ENCODE assay signal across 18 cellular contexts in genomic region chr5:8839361-8840055, GRCh38.
DNase-seq lines count a peak whose midpoint lies in the region; ATAC-seq and TF ChIP-seq lines count a peak whose summit lies in the region.
"Had no signal": no experiment of that assay in that cellular context is flagged by ENCODE, and none has a peak within 500 bp of the region (broad histone marks: within the 10 kb centered on the region; RNA-seq: fewer than 3 reads in every experiment).

No MANE protein-coding gene starts in this region.

- H3K4me3 ChIP-seq in PC-9 (no peak overlapping the region), testis (peak overlapping the region; percentile 54 to 56), body of pancreas (no peak overlapping the region)

- H4K20me1 ChIP-seq in PC-9 (ENCODE audit: insufficient read depth) = no peaks in the 10 kb centered on the region

- H3K79me2 ChIP-seq in PC-9 (ENCODE audit: low read depth) = no peaks in the 10 kb centered on the region
- H3K79me2 ChIP-seq: parathyroid adenoma had no signal

- POLR2A ChIA-PET in PC-9 (lab: Charles Lee; ENCODE audit: unreplicated experiment) = no interaction called here

- 35 to 37% methylated on average over 22 of the region's 22 CpGs for WGBS in testis, 2 donors
- 65 to 71% methylated on average over 22 of the region's 22 CpGs for WGBS in body of pancreas, 2 donors

- no peak for DNase-seq in PC-9
- peak; percentile 36 for DNase-seq in epidermal melanocyte (ENCODE audit: insufficient read length, low spot score)
- DNase-seq in testis = peak; percentile 74
- no peak for DNase-seq in AG20443 (ENCODE audit: low spot score)
- no peak for DNase-seq in stimulated activated CD4-positive, alpha-beta T cell treated with anti-CD3 and anti-CD28 coated beads, Interleukin-2, amount 100 ng/mL, for 48 hours
- DNase-seq in body of pancreas = no peak
- DNase-seq: activated CD8-positive, alpha-beta T cell treated with anti-CD3 and anti-CD28 coated beads, Interleukin-2, amount 10 ng/mL, durations not matched to agents 7 days and 5 days; activated naive CD8-positive, alpha-beta T cell treated with anti-CD3 and anti-CD28 coated beads for 36 hours; DND-41; MM.1S; NCI-H187; NCI-H226; NK-92 treated with Interleukin-12 subunit alpha and Interleukin-12 subunit beta, amount 100 ng/mL, for 24 hours; RPMI8226; T1000 had no signal

- H3K4me3 Mint-ChIP-seq in nephron = no peak overlapping the region
- H3K4me3 Mint-ChIP-seq: activated CD8-positive, alpha-beta T cell treated with anti-CD3 and anti-CD28 coated beads, Interleukin-2, amount 10 ng/mL, durations not matched to agents 7 days and 5 days; activated naive CD8-positive, alpha-beta T cell treated with anti-CD3 and anti-CD28 coated beads for 36 hours had no signal

- H3K9me2 ChIP-seq in PC-9 (ENCODE audit: insufficient read depth) = no peaks in the 10 kb centered on the region

- no peak overlapping the region for H3K27ac ChIP-seq in PC-9
- H3K27ac ChIP-seq in testis = no peak overlapping the region
- no peak overlapping the region for H3K27ac ChIP-seq in body of pancreas
- H3K27ac ChIP-seq: HL-60, parathyroid adenoma had no signal

- TF ChIP-seq POLR2A in testis (IDR thresholded peaks at IDR 0.05) (no peak), body of pancreas (IDR thresholded peaks at IDR 0.05) (no peak)

- BruUV-seq in PC-9 (replicated peaks; lab: Mats Ljungman, UMichigan) = no TSS peak

- CTCF ChIA-PET in PC-9 (lab: Charles Lee) = no interaction called here

- peak overlapping the region in 2 of 3 experiments; percentile 16 to 21 for H3K27ac Mint-ChIP-seq in nephron
- H3K27ac Mint-ChIP-seq: activated CD8-positive, alpha-beta T cell treated with anti-CD3 and anti-CD28 coated beads, Interleukin-2, amount 10 ng/mL, durations not matched to agents 7 days and 5 days; activated naive CD8-positive, alpha-beta T cell treated with anti-CD3 and anti-CD28 coated beads for 36 hours had no signal

- intact Hi-C loops in PC-9 (cut with micrococcal nuclease; ENCODE audit: unreplicated experiment) (no loop called here), testis (cut with DNase I; ENCODE audit: low total_unique reads) (no loop called here), body of pancreas (cut with DNase I) (no loop called here)

- no peaks in the 10 kb centered on the region for H3K4me1 ChIP-seq in PC-9 (replicated peaks; ENCODE audit: insufficient read depth)
- H3K4me1 ChIP-seq in testis = peaks cover 11% of the 10 kb centered on the region
- H3K4me1 ChIP-seq in body of pancreas = no peaks in the 10 kb centered on the region
- H3K4me1 ChIP-seq: parathyroid adenoma had no signal

- H3K27me3 Mint-ChIP-seq in nephron (ENCODE audit: low read depth) = peaks cover 6% of the 10 kb centered on the region
- H3K27me3 Mint-ChIP-seq: activated naive CD8-positive, alpha-beta T cell treated with anti-CD3 and anti-CD28 coated beads for 36 hours had no signal

- TF ChIP-seq CTCF in PC-9 (conservative IDR thresholded peaks at IDR 0.05) (no peak), nephron (IDR thresholded peaks at IDR 0.05; ENCODE audit: unreplicated experiment in 3 of 3) (no peak), testis (IDR thresholded peaks at IDR 0.05) (no peak), body of pancreas (IDR thresholded peaks at IDR 0.05) (no peak)

- 0 out of 2 replicates have a peak overlapping the region, but pooled peaks have one; percentile 6 for H3K4me2 ChIP-seq in PC-9

- H3K9me3 Mint-ChIP-seq in nephron = peaks cover 7% of the 10 kb centered on the region

- H3K36me3 Mint-ChIP-seq in nephron (ENCODE audit: low read depth) = no peaks in the 10 kb centered on the region
- H3K36me3 Mint-ChIP-seq: activated naive CD8-positive, alpha-beta T cell treated with anti-CD3 and anti-CD28 coated beads for 36 hours had no signal

- no peaks in the 10 kb centered on the region for H3F3A ChIP-seq in PC-9 (ENCODE audit: insufficient read depth, low read depth)

- H3K36me3 ChIP-seq in PC-9 (ENCODE audit: low read depth) (no peaks in the 10 kb centered on the region), testis (ENCODE audit: low read depth, missing control alignments) (no peaks in the 10 kb centered on the region), body of pancreas (replicated peaks in 1 of 2; ENCODE audit: insufficient read depth in 1 of 2, low read depth in 2 of 2) (no peaks in the 10 kb centered on the region)

- H3K4me1 Mint-ChIP-seq in nephron = peaks cover 16% of the 10 kb centered on the region
- H3K4me1 Mint-ChIP-seq: activated naive CD8-positive, alpha-beta T cell treated with anti-CD3 and anti-CD28 coated beads for 36 hours had no signal

- no peak for ATAC-seq in body of pancreas
- ATAC-seq: activated CD8-positive, alpha-beta T cell treated with anti-CD3 and anti-CD28 coated beads, Interleukin-2, amount 10 ng/mL, durations not matched to agents 7 days and 5 days had no signal

- no peak overlapping the region for H2AFZ ChIP-seq in PC-9
- H2AFZ ChIP-seq: parathyroid adenoma had no signal

- H3K27me3 ChIP-seq in PC-9 (ENCODE audit: insufficient read depth, low read depth) (no peaks in the 10 kb centered on the region), testis (no peaks in the 10 kb centered on the region), body of pancreas (no peaks in the 10 kb centered on the region)

- H3K9me3 ChIP-seq in PC-9 (ENCODE audit: insufficient read depth, low read depth) = no peaks in the 10 kb centered on the region
- H3K9me3 ChIP-seq in testis = no peaks in the 10 kb centered on the region
- H3K9me3 ChIP-seq in body of pancreas = no peaks in the 10 kb centered on the region

Comparison
In these comparisons a context has a peak if more than half of its experiments do, and no peak if none do; other contexts are left out.
1. DNase-seq: peak in epidermal melanocyte (single experiment) and testis (single experiment); none in PC-9 (0 of 2), AG20443 (single experiment), stimulated activated CD4-positive, alpha-beta T cell treated with anti-CD3 and anti-CD28 coated beads, Interleukin-2, amount 100 ng/mL, for 48 hours (0 of 2) and body of pancreas (0 of 4).
2. H3K4me3 ChIP-seq: peak in testis (2 of 2); none in PC-9 (single experiment) and body of pancreas (0 of 2).